In genomic region chr16:89829630-89830437, GRCh38 we compare ENCODE assay signal across 1 cellular context.
TF ChIP-seq lines count a peak whose summit lies in the region.

No MANE protein-coding gene starts in this region.

TF ChIP-seq in HepG2, 621 proteins besides CTCF, POLR2A, EP300 and RAD21 (continued from another document and continues in another):
- TF ChIP-seq PAXIP1 (CRISPR knock-in tag; conservative IDR thresholded peaks at IDR 0.05) (peak; percentile 93), ZSCAN5A (CRISPR knock-in tag; IDR thresholded peaks at IDR 0.05; ENCODE audit: borderline replicate concordance) (0 out of 2 replicates have a peak, but pooled peaks have one; percentile 30), FOXA1 (IDR thresholded peaks at IDR 0.05) (no peak), FOXA1 (CRISPR knock-in tag; IDR thresholded peaks at IDR 0.05) (peak; percentile 64), ZNF138 (CRISPR knock-in tag; IDR thresholded peaks at IDR 0.05; ENCODE audit: low read depth) (no peak), ZNF282 (IDR thresholded peaks at IDR 0.05; ENCODE audit: partially characterized antibody) (no peak), SOX6 (IDR thresholded peaks at IDR 0.05) (no peak), SOX6 (CRISPR knock-in tag; IDR thresholded peaks at IDR 0.05) (0 out of 2 replicates have a peak, but pooled peaks have one; percentile 67), MXI1 (IDR thresholded peaks at IDR 0.05; ENCODE audit: borderline replicate concordance, low read depth, low read length) (peak; percentile 29; the same call in 1 of the 3 replicates), SNAPC2 (CRISPR knock-in tag; IDR thresholded peaks at IDR 0.05) (peak; percentile 73; the same call in 1 of the 2 replicates), TOE1 (CRISPR knock-in tag; IDR thresholded peaks at IDR 0.05) (peak; percentile 51; the same call in 1 of the 2 replicates), KDM3A (CRISPR knock-in tag; IDR thresholded peaks at IDR 0.05; ENCODE audit: low read depth) (0 out of 2 replicates have a peak, but pooled peaks have one; percentile 55), GLI4 (CRISPR knock-in tag; IDR thresholded peaks at IDR 0.05; ENCODE audit: borderline replicate concordance) (no peak), POGK (CRISPR knock-in tag; conservative IDR thresholded peaks at IDR 0.05) (0 out of 2 replicates have a peak, but pooled peaks have one; percentile 59), IKZF4 (CRISPR knock-in tag; IDR thresholded peaks at IDR 0.05; ENCODE audit: borderline replicate concordance, low read depth, not compliant biosample characterization) (peak; percentile 65), IRF2 (CRISPR knock-in tag; IDR thresholded peaks at IDR 0.05) (peak; percentile 77), ZBTB20 (CRISPR knock-in tag; IDR thresholded peaks at IDR 0.05; ENCODE audit: borderline replicate concordance, low read depth) (peak; percentile 57; the same call in 1 of the 2 replicates), ZNF296 (CRISPR knock-in tag; conservative IDR thresholded peaks at IDR 0.05) (0 out of 2 replicates have a peak, but pooled peaks have one; percentile 43), ZNF354B (CRISPR knock-in tag; IDR thresholded peaks at IDR 0.05) (0 out of 2 replicates have a peak, but pooled peaks have one; percentile 68), MTA1 (CRISPR knock-in tag; IDR thresholded peaks at IDR 0.05; ENCODE audit: borderline replicate concordance) (peak; percentile 54; the same call in 1 of the 2 replicates), THRA (CRISPR knock-in tag; IDR thresholded peaks at IDR 0.05; ENCODE audit: borderline replicate concordance) (peak; percentile 62; the same call in 1 of the 2 replicates), ZNF678 (CRISPR knock-in tag; IDR thresholded peaks at IDR 0.05) (no peak), ZNF503 (CRISPR knock-in tag; IDR thresholded peaks at IDR 0.05) (peak; percentile 18), FOXM1 (CRISPR knock-in tag; IDR thresholded peaks at IDR 0.05) (0 out of 2 replicates have a peak, but pooled peaks have one; percentile 14), CEBPB (IDR thresholded peaks at IDR 0.05; ENCODE audit: borderline replicate concordance, low read depth, low read length) (no peak)
- TF ChIP-seq, protein P1, sequence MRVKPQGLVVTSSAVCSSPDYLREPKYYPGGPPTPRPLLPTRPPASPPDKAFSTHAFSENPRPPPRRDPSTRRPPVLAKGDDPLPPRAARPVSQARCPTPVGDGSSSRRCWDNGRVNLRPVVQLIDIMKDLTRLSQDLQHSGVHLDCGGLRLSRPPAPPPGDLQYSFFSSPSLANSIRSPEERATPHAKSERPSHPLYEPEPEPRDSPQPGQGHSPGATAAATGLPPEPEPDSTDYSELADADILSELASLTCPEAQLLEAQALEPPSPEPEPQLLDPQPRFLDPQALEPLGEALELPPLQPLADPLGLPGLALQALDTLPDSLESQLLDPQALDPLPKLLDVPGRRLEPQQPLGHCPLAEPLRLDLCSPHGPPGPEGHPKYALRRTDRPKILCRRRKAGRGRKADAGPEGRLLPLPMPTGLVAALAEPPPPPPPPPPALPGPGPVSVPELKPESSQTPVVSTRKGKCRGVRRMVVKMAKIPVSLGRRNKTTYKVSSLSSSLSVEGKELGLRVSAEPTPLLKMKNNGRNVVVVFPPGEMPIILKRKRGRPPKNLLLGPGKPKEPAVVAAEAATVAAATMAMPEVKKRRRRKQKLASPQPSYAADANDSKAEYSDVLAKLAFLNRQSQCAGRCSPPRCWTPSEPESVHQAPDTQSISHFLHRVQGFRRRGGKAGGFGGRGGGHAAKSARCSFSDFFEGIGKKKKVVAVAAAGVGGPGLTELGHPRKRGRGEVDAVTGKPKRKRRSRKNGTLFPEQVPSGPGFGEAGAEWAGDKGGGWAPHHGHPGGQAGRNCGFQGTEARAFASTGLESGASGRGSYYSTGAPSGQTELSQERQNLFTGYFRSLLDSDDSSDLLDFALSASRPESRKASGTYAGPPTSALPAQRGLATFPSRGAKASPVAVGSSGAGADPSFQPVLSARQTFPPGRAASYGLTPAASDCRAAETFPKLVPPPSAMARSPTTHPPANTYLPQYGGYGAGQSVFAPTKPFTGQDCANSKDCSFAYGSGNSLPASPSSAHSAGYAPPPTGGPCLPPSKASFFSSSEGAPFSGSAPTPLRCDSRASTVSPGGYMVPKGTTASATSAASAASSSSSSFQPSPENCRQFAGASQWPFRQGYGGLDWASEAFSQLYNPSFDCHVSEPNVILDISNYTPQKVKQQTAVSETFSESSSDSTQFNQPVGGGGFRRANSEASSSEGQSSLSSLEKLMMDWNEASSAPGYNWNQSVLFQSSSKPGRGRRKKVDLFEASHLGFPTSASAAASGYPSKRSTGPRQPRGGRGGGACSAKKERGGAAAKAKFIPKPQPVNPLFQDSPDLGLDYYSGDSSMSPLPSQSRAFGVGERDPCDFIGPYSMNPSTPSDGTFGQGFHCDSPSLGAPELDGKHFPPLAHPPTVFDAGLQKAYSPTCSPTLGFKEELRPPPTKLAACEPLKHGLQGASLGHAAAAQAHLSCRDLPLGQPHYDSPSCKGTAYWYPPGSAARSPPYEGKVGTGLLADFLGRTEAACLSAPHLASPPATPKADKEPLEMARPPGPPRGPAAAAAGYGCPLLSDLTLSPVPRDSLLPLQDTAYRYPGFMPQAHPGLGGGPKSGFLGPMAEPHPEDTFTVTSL (CRISPR knock-in tag; IDR thresholded peaks at IDR 0.05; ENCODE audit: borderline replicate concordance) = no peak
- TF ChIP-seq, protein P2, sequence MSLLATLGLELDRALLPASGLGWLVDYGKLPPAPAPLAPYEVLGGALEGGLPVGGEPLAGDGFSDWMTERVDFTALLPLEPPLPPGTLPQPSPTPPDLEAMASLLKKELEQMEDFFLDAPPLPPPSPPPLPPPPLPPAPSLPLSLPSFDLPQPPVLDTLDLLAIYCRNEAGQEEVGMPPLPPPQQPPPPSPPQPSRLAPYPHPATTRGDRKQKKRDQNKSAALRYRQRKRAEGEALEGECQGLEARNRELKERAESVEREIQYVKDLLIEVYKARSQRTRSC (CRISPR knock-in tag; IDR thresholded peaks at IDR 0.05; ENCODE audit: low read depth) = no peak
- TF ChIP-seq, protein P3, sequence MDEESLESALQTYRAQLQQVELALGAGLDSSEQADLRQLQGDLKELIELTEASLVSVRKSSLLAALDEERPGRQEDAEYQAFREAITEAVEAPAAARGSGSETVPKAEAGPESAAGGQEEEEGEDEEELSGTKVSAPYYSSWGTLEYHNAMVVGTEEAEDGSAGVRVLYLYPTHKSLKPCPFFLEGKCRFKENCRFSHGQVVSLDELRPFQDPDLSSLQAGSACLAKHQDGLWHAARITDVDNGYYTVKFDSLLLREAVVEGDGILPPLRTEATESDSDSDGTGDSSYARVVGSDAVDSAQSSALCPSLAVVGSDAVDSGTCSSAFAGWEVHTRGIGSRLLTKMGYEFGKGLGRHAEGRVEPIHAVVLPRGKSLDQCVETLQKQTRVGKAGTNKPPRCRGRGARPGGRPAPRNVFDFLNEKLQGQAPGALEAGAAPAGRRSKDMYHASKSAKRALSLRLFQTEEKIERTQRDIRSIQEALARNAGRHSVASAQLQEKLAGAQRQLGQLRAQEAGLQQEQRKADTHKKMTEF (CRISPR knock-in tag; IDR thresholded peaks at IDR 0.05) = peak; percentile 55; the same call in 1 of the 2 replicates
- TF ChIP-seq, protein P4, sequence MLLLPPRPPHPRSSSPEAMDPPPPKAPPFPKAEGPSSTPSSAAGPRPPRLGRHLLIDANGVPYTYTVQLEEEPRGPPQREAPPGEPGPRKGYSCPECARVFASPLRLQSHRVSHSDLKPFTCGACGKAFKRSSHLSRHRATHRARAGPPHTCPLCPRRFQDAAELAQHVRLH (CRISPR knock-in tag; IDR thresholded peaks at IDR 0.05; ENCODE audit: borderline replicate concordance, low read depth) = peak; percentile 79; the same call in 1 of the 2 replicates
- TF ChIP-seq, protein P5, sequence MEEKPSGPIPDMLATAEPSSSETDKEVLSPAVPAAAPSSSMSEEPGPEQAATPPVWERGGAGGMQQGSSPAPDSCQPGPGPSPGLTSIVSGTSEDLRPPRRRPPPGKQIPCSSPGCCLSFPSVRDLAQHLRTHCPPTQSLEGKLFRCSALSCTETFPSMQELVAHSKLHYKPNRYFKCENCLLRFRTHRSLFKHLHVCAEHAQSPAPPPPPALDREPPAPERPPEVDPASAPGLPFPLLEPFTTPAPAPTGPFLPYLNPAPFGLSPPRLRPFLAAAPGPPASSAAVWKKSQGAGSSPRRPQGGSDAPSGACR (CRISPR knock-in tag; IDR thresholded peaks at IDR 0.05) = peak; percentile 57
- TF ChIP-seq, protein P6, sequence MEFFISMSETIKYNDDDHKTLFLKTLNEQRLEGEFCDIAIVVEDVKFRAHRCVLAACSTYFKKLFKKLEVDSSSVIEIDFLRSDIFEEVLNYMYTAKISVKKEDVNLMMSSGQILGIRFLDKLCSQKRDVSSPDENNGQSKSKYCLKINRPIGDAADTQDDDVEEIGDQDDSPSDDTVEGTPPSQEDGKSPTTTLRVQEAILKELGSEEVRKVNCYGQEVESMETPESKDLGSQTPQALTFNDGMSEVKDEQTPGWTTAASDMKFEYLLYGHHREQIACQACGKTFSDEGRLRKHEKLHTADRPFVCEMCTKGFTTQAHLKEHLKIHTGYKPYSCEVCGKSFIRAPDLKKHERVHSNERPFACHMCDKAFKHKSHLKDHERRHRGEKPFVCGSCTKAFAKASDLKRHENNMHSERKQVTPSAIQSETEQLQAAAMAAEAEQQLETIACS (CRISPR knock-in tag; IDR thresholded peaks at IDR 0.05) = no peak
- TF ChIP-seq, protein P7, sequence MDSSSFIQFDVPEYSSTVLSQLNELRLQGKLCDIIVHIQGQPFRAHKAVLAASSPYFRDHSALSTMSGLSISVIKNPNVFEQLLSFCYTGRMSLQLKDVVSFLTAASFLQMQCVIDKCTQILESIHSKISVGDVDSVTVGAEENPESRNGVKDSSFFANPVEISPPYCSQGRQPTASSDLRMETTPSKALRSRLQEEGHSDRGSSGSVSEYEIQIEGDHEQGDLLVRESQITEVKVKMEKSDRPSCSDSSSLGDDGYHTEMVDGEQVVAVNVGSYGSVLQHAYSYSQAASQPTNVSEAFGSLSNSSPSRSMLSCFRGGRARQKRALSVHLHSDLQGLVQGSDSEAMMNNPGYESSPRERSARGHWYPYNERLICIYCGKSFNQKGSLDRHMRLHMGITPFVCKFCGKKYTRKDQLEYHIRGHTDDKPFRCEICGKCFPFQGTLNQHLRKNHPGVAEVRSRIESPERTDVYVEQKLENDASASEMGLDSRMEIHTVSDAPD (CRISPR knock-in tag; IDR thresholded peaks at IDR 0.05) = peak; percentile 80; the same call in 1 of the 2 replicates
